In genomic region chr11:36447947-36448346, GRCh38 we compare ENCODE assay signal across 21 cellular contexts.
A peak's percentile ranks its signal among the peaks of the same experiment; 100 is the strongest.
DNase-seq lines count a peak whose midpoint lies in the region; ATAC-seq and TF ChIP-seq lines count a peak whose summit lies in the region.
"Had no signal": no experiment of that assay in that cellular context is flagged by ENCODE, and none has a peak within 500 bp of the region (broad histone marks: within the 10 kb centered on the region; RNA-seq: fewer than 3 reads in every experiment).

No MANE protein-coding gene starts in this region.

- H3K9ac ChIP-seq in Karpas-422 (ENCODE audit: low read length), result no peak overlapping the region

- H3K4me1 ChIP-seq in RWPE2 (ENCODE audit: insufficient read depth, poor library complexity, severe bottlenecking), result peaks cover 13% of the 10 kb centered on the region
- peaks cover 12% of the 10 kb centered on the region for H3K4me1 ChIP-seq in Karpas-422 (ENCODE audit: low read length)
- peaks cover 4 to 24% of the 10 kb centered on the region in 2 donors for H3K4me1 ChIP-seq in ascending aorta

- no peak overlapping the region for H3K4me2 ChIP-seq in Karpas-422 (ENCODE audit: low read depth, low read length, poor library complexity, severe bottlenecking)

- H3K9me3 ChIP-seq in RWPE2 (ENCODE audit: severe bottlenecking), result no peaks in the 10 kb centered on the region
- H3K9me3 ChIP-seq in Karpas-422 (ENCODE audit: low read length), result no peaks in the 10 kb centered on the region
- H3K9me3 ChIP-seq in ascending aorta, result no peaks in the 10 kb centered on the region
- H3K9me3 ChIP-seq: tibial nerve had no signal

- no peaks in the 10 kb centered on the region for H3K27me3 Mint-ChIP-seq in mesothelial cell of epicardium (ENCODE audit: low read depth)
- H3K27me3 Mint-ChIP-seq: CD4-positive, alpha-beta memory T cell had no signal

- H3K4me3 ChIP-seq in RWPE2 (ENCODE audit: severe bottlenecking) (no peak overlapping the region), Karpas-422 (ENCODE audit: low read length) (no peak overlapping the region), ascending aorta (no peak overlapping the region)
- H3K4me3 ChIP-seq: tibial nerve had no signal

- no peaks in the 10 kb centered on the region for H3K9me2 ChIP-seq in Karpas-422 (replicated peaks; ENCODE audit: insufficient read depth, low read length)

- H3K36me3 ChIP-seq in RWPE2 (ENCODE audit: low read depth) (peaks cover 69% of the 10 kb centered on the region), Karpas-422 (ENCODE audit: insufficient read depth, low read length) (no peaks in the 10 kb centered on the region), ascending aorta (no peaks in the 10 kb centered on the region)

- no peaks in the 10 kb centered on the region for H3K9me3 Mint-ChIP-seq in mesothelial cell of epicardium
- H3K9me3 Mint-ChIP-seq: activated T-helper 2 cell treated with anti-CD3 and anti-CD28 coated beads, Interferon-gamma antibody, Interleukin-2, Interleukin-4, amounts not matched to agents 10 μg/mL and 5 μg/mL and 100 μg/mL, durations not matched to agents 14 hours and 24 hours and 36 hours; CD4-positive, alpha-beta memory T cell; H9 had no signal

- no peaks in the 10 kb centered on the region for H3K79me2 ChIP-seq in Karpas-422 (ENCODE audit: low read length)

- ATAC-seq in RWPE2 (ENCODE audit: low read depth), result peak; percentile 78

- DNase-seq in COR-L47 (lab: John Stamatoyannopoulos, UW) (peak; percentile 7), NCI-H1105 treated with DMSO at 0.1 percent for 48 hours (lab: John Stamatoyannopoulos, UW) (peak; percentile 49), RWPE2 (ENCODE audit: low spot score) (peak; percentile 78), mesothelial cell of epicardium (ENCODE audit: low spot score in 2 of 2, unreplicated experiment in 2 of 2) (peak in 1 of 2 experiments; percentile 68), Karpas-422 (no peak), HCEC 1CT (no peak), ascending aorta (ENCODE audit: low spot score in 2 of 2) (no peak)
- no peak for DNase-seq in activated naive CD4-positive, alpha-beta T cell treated with anti-CD3 and anti-CD28 coated beads, Interleukin-2, amount 50 U/mL, for 16 hours
- DNase-seq: activated CD8-positive, alpha-beta memory T cell treated with anti-CD3 and anti-CD28 coated beads for 24 hours; amygdala; CD4-positive, alpha-beta memory T cell; glutamatergic neuron; H9; midbrain; MV-4-11; NCI-H524 treated with DMSO at 0.1 percent for 48 hours; occipital lobe; stimulated activated CD8-positive, alpha-beta memory T cell treated with anti-CD3 and anti-CD28 coated beads, Interleukin-4, amount 100 ng/mL, for 48 hours had no signal

- H3K27ac Mint-ChIP-seq in mesothelial cell of epicardium, result peak overlapping the region; percentile 77
- H3K27ac Mint-ChIP-seq: activated T-helper 2 cell treated with anti-CD3 and anti-CD28 coated beads, Interferon-gamma antibody, Interleukin-2, Interleukin-4, amounts not matched to agents 10 μg/mL and 5 μg/mL and 100 μg/mL, durations not matched to agents 14 hours and 24 hours and 36 hours had no signal

- H4K20me1 ChIP-seq in Karpas-422 (ENCODE audit: insufficient read depth, low read depth, low read length), result no peaks in the 10 kb centered on the region

- no peak overlapping the region for H2AFZ ChIP-seq in Karpas-422 (ENCODE audit: low read length)

- H3K27ac ChIP-seq in RWPE2 (ENCODE audit: poor library complexity, severe bottlenecking) (peak overlapping the region; percentile 71), Karpas-422 (ENCODE audit: low read length) (no peak overlapping the region), ascending aorta (no peak overlapping the region)
- H3K27ac ChIP-seq: epithelial cell of prostate, tibial nerve had no signal

- H3K4me1 Mint-ChIP-seq in mesothelial cell of epicardium, result peaks cover 43% of the 10 kb centered on the region

- intact Hi-C loops in ascending aorta (cut with DNase I), result no loop called here

- no peak overlapping the region for H3K4me3 Mint-ChIP-seq in mesothelial cell of epicardium
- H3K4me3 Mint-ChIP-seq: CD4-positive, alpha-beta memory T cell; H9 had no signal

- TF ChIP-seq CTCF in RWPE2 (IDR thresholded peaks at IDR 0.05; ENCODE audit: poor library complexity, severe bottlenecking) (no peak), mesothelial cell of epicardium (IDR thresholded peaks at IDR 0.05; ENCODE audit: unreplicated experiment) (no peak), ascending aorta (IDR thresholded peaks at IDR 0.05) (no peak)

- H3K36me3 Mint-ChIP-seq in mesothelial cell of epicardium, result no peaks in the 10 kb centered on the region

- H3K27me3 ChIP-seq in RWPE2 (ENCODE audit: insufficient read depth, poor library complexity, severe bottlenecking), result no peaks in the 10 kb centered on the region
- H3K27me3 ChIP-seq in Karpas-422 (ENCODE audit: low read length), result no peaks in the 10 kb centered on the region
- H3K27me3 ChIP-seq in ascending aorta, result no peaks in the 10 kb centered on the region
- H3K27me3 ChIP-seq: tibial nerve had no signal

Comparison
In these comparisons a context has a peak if more than half of its experiments do, and no peak if none do; other contexts are left out.
1. DNase-seq: peak in COR-L47 (single experiment), NCI-H1105 treated with DMSO at 0.1 percent for 48 hours (single experiment) and RWPE2 (single experiment); none in Karpas-422 (single experiment), HCEC 1CT (single experiment), activated naive CD4-positive, alpha-beta T cell treated with anti-CD3 and anti-CD28 coated beads, Interleukin-2, amount 50 U/mL, for 16 hours (single experiment) and ascending aorta (0 of 2).